In genomic region chr1:47445823-47446567, GRCh38 we compare ENCODE assay signal across 20 cellular contexts. TPM values are rescaled to one million over a fixed set of nuclear protein-coding genes. Genes with fewer than 3 reads are reported as not detected.
"Had no signal": no experiment of that assay in that cellular context is flagged by ENCODE, and none has a peak within 500 bp of the region (broad histone marks: within the 10 kb centered on the region; RNA-seq: fewer than 3 reads in every experiment).

No MANE protein-coding gene starts in this region.

- DNase-seq: activated CD4-positive, alpha-beta T cell treated with anti-CD3 and anti-CD28 coated beads, Interleukin-2, amount 50 U/mL, for 48 hours; activated CD4-positive, CD25-positive, alpha-beta regulatory T cell; activated CD8-positive, alpha-beta memory T cell treated with anti-CD3 and anti-CD28 coated beads, Interleukin-2, amount 10 ng/mL, durations not matched to agents 7 days and 5 days; activated effector memory CD4-positive, alpha-beta T cell treated with anti-CD3 and anti-CD28 coated beads, Interleukin-2, amount 50 U/mL, for 16 hours; activated T-cell treated with anti-CD3 and anti-CD28 coated beads, Interleukin-2, amount 50 U/mL, for 24 hours; anterior cingulate cortex; kidney glomerular epithelial cell; midbrain; naive thymus-derived CD4-positive, alpha-beta T cell; ovary; sigmoid colon; stimulated activated CD4-positive, alpha-beta T cell treated with anti-CD3 and anti-CD28 coated beads, Interleukin-2, amount 100 ng/mL, for 24 hours; stimulated activated naive CD4-positive, alpha-beta T cell treated with Interleukin-2 at 50 U/mL for 16 hours; testis; upper lobe of right lung had no signal

- ATAC-seq: activated CD8-positive, alpha-beta memory T cell treated with anti-CD3 and anti-CD28 coated beads, Interleukin-2, amount 10 ng/mL, durations not matched to agents 7 days and 5 days; activated naive CD4-positive, alpha-beta T cell treated with anti-CD3 and anti-CD28 coated beads, Interleukin-2, amount 50 U/mL, for 72 hours; naive thymus-derived CD4-positive, alpha-beta T cell; upper lobe of right lung had no signal

- H3K27ac ChIP-seq: hepatocyte, ovary, sigmoid colon, testis, upper lobe of right lung had no signal

- H3K36me3 ChIP-seq: ovary, sigmoid colon, upper lobe of right lung had no signal

- H3K9me3 ChIP-seq: ovary, sigmoid colon, testis, upper lobe of right lung had no signal

- H3K27me3 ChIP-seq: ovary had no signal

- H3K36me3 Mint-ChIP-seq: naive thymus-derived CD4-positive, alpha-beta T cell had no signal

- H3K27ac Mint-ChIP-seq: activated naive CD4-positive, alpha-beta T cell treated with anti-CD3 and anti-CD28 coated beads, Interleukin-2, amount 50 U/mL, for 72 hours; activated T-cell treated with anti-CD3 and anti-CD28 coated beads, Interleukin-2, amount 50 U/mL, for 24 hours had no signal

- H3K9me3 Mint-ChIP-seq: activated naive CD4-positive, alpha-beta T cell treated with anti-CD3 and anti-CD28 coated beads, Interleukin-2, amount 50 U/mL, for 72 hours; activated T-cell treated with anti-CD3 and anti-CD28 coated beads, Interleukin-2, amount 50 U/mL, for 24 hours had no signal

- H3K4me3 ChIP-seq: hepatocyte, sigmoid colon, upper lobe of right lung had no signal

RNA-seq across cellular contexts. Expression of gene FOXE3, which starts 29.9 kb away (rescaled TPM):
- total RNA-seq: activated CD8-positive, alpha-beta memory T cell treated with anti-CD3 and anti-CD28 coated beads, Interleukin-2, amount 10 ng/mL, durations not matched to agents 7 days and 5 days; activated naive CD4-positive, alpha-beta T cell treated with anti-CD3 and anti-CD28 coated beads, Interleukin-2, amount 50 U/mL, for 72 hours; chondrocyte; hepatocyte; lower leg skin; naive thymus-derived CD4-positive, alpha-beta T cell; ovary; sigmoid colon; upper lobe of right lung had no signal
- polyA plus RNA-seq: esophagus; hepatocyte; naive thymus-derived CD4-positive, alpha-beta T cell; ovary had no signal
